1 cellular context compared by ENCODE assay signal in the genomic region with DNA sequence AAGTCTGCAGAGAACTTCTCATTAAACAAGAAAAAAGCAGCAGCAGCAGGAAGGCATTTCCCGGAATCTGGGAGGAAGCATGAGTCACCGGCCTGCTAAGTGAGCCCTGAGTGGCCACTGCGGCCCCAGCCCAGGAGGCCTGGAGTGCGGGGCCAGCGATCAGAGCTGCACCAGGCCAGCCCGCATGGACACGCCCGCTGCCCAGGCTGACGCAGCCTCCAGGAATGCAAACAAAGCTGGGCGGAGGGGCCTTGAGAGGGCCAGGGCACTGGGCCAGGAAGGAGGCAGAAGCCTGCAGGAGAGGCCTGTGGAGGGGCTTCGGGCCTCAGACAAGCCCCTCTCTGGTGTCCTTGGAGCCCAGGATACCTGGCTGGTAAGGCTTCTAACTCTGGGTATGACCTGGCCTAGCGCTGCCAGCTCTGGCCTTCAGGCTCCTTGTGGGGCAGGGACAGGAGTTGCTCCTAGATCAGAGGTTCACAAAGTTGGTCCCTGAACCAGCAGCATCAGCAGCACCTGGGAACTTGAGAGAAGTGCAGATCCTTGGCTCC.
A peak's percentile ranks its signal among the peaks of the same experiment; 100 is the strongest.
TF ChIP-seq lines count a peak whose summit lies in the region.

No MANE protein-coding gene starts in this region.

TF ChIP-seq in HepG2, 621 proteins besides CTCF, POLR2A, EP300 and RAD21 (continued from another document and continues in another):
- TF ChIP-seq ADNP (CRISPR knock-in tag; IDR thresholded peaks at IDR 0.05) (no peak), ZFP90 (CRISPR knock-in tag; IDR thresholded peaks at IDR 0.05; ENCODE audit: borderline replicate concordance) (peak; percentile 57; the same call in 1 of the 2 replicates), GPN1 (CRISPR knock-in tag; IDR thresholded peaks at IDR 0.05; ENCODE audit: borderline replicate concordance) (no peak), ZNF430 (CRISPR knock-in tag; IDR thresholded peaks at IDR 0.05) (no peak), ZFP82 (CRISPR knock-in tag; IDR thresholded peaks at IDR 0.05; ENCODE audit: borderline replicate concordance) (no peak), ZC3H13 (CRISPR knock-in tag; IDR thresholded peaks at IDR 0.05) (no peak), THAP11 (CRISPR knock-in tag; IDR thresholded peaks at IDR 0.05) (peak; percentile 46), MTF1 (CRISPR knock-in tag; IDR thresholded peaks at IDR 0.05) (no peak), EHMT2 (IDR thresholded peaks at IDR 0.05; ENCODE audit: borderline replicate concordance, low read depth, low read length) (no peak), SP5 (CRISPR knock-in tag; IDR thresholded peaks at IDR 0.05; ENCODE audit: borderline replicate concordance, low read depth) (peak; percentile 67), ZFP1 (CRISPR knock-in tag; IDR thresholded peaks at IDR 0.05) (0 out of 2 replicates have a peak, but pooled peaks have one; percentile 45), CCAR2 (optimal IDR thresholded peaks at IDR 0.05; ENCODE audit: low read depth, low read length) (no peak), JDP2 (CRISPR knock-in tag; IDR thresholded peaks at IDR 0.05; ENCODE audit: borderline replicate concordance) (no peak), KAT2B (IDR thresholded peaks at IDR 0.05; ENCODE audit: borderline replicate concordance, low read depth, low read length) (no peak), IRF2 (CRISPR knock-in tag; IDR thresholded peaks at IDR 0.05) (peak; percentile 72), SAP130 (CRISPR knock-in tag; IDR thresholded peaks at IDR 0.05; ENCODE audit: low read depth) (peak; percentile 83), ZNF615 (CRISPR knock-in tag; IDR thresholded peaks at IDR 0.05; ENCODE audit: borderline replicate concordance) (no peak), HOXA5 (CRISPR knock-in tag; IDR thresholded peaks at IDR 0.05) (peak; percentile 43; the same call in 1 of the 2 replicates), NRL (CRISPR knock-in tag; IDR thresholded peaks at IDR 0.05; ENCODE audit: borderline replicate concordance) (peak; percentile 46; the same call in 1 of the 2 replicates), NONO (IDR thresholded peaks at IDR 0.05) (no peak), NONO (CRISPR knock-in tag; conservative IDR thresholded peaks at IDR 0.05) (no peak), CENPT (CRISPR knock-in tag; IDR thresholded peaks at IDR 0.05; ENCODE audit: low read depth) (no peak), CBFB (CRISPR knock-in tag; IDR thresholded peaks at IDR 0.05) (0 out of 2 replicates have a peak, but pooled peaks have one; percentile 34), MED8 (CRISPR knock-in tag; IDR thresholded peaks at IDR 0.05; ENCODE audit: insufficient replicate concordance) (no peak), BRD4 (CRISPR knock-in tag; IDR thresholded peaks at IDR 0.05) (no peak), ZNF329 (CRISPR knock-in tag; IDR thresholded peaks at IDR 0.05; ENCODE audit: low read depth) (no peak), FOSL1 (CRISPR knock-in tag; IDR thresholded peaks at IDR 0.05; ENCODE audit: borderline replicate concordance) (peak; percentile 97), ZNF672 (CRISPR knock-in tag; IDR thresholded peaks at IDR 0.05) (no peak), SRF (IDR thresholded peaks at IDR 0.05; ENCODE audit: low read depth, low read length) (no peak), MYNN (CRISPR knock-in tag; IDR thresholded peaks at IDR 0.05; ENCODE audit: low read depth) (no peak), KLF9 (CRISPR knock-in tag; IDR thresholded peaks at IDR 0.05; ENCODE audit: low read depth) (0 out of 2 replicates have a peak, but pooled peaks have one; percentile 45), TGIF2 (CRISPR knock-in tag; IDR thresholded peaks at IDR 0.05) (no peak), ARNT (IDR thresholded peaks at IDR 0.05) (no peak), FOXK1 (CRISPR knock-in tag; IDR thresholded peaks at IDR 0.05; ENCODE audit: borderline replicate concordance, low read depth) (peak; percentile 41; the same call in 1 of the 2 replicates), NCOA5 (CRISPR knock-in tag; IDR thresholded peaks at IDR 0.05) (no peak), MIER3 (CRISPR knock-in tag; IDR thresholded peaks at IDR 0.05; ENCODE audit: borderline replicate concordance) (peak; percentile 86; the same call in 1 of the 2 replicates)
- TF ChIP-seq, protein P1, sequence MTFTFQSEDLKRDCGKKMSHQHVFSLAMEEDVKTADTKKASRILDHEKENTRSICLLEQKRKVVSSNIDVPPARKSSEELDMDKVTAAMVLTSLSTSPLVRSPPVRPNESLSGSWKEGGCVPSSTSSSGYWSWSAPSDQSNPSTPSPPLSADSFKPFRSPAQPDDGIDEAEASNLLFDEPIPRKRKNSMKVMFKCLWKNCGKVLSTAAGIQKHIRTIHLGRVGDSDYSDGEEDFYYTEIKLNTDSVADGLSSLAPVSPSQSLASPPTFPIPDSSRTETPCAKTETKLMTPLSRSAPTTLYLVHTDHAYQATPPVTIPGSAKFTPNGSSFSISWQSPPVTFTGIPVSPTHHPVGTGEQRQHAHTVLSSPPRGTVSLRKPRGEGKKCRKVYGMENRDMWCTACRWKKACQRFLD (CRISPR knock-in tag; IDR thresholded peaks at IDR 0.05; ENCODE audit: borderline replicate concordance): no peak
- TF ChIP-seq, protein P2, sequence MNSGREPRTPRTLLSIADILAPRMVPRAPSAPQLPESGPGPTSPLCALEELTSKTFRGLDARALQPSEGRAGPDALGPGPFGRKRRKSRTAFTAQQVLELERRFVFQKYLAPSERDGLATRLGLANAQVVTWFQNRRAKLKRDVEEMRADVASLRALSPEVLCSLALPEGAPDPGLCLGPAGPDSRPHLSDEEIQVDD (CRISPR knock-in tag; IDR thresholded peaks at IDR 0.05; ENCODE audit: borderline replicate concordance): no peak
- TF ChIP-seq, protein P3, sequence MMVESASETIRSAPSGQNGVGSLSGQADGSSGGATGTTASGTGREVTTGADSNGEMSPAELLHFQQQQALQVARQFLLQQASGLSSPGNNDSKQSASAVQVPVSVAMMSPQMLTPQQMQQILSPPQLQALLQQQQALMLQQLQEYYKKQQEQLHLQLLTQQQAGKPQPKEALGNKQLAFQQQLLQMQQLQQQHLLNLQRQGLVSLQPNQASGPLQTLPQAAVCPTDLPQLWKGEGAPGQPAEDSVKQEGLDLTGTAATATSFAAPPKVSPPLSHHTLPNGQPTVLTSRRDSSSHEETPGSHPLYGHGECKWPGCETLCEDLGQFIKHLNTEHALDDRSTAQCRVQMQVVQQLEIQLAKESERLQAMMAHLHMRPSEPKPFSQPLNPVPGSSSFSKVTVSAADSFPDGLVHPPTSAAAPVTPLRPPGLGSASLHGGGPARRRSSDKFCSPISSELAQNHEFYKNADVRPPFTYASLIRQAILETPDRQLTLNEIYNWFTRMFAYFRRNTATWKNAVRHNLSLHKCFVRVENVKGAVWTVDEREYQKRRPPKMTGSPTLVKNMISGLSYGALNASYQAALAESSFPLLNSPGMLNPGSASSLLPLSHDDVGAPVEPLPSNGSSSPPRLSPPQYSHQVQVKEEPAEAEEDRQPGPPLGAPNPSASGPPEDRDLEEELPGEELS (CRISPR knock-in tag; IDR thresholded peaks at IDR 0.05): peak; percentile 51
- TF ChIP-seq, protein P4, sequence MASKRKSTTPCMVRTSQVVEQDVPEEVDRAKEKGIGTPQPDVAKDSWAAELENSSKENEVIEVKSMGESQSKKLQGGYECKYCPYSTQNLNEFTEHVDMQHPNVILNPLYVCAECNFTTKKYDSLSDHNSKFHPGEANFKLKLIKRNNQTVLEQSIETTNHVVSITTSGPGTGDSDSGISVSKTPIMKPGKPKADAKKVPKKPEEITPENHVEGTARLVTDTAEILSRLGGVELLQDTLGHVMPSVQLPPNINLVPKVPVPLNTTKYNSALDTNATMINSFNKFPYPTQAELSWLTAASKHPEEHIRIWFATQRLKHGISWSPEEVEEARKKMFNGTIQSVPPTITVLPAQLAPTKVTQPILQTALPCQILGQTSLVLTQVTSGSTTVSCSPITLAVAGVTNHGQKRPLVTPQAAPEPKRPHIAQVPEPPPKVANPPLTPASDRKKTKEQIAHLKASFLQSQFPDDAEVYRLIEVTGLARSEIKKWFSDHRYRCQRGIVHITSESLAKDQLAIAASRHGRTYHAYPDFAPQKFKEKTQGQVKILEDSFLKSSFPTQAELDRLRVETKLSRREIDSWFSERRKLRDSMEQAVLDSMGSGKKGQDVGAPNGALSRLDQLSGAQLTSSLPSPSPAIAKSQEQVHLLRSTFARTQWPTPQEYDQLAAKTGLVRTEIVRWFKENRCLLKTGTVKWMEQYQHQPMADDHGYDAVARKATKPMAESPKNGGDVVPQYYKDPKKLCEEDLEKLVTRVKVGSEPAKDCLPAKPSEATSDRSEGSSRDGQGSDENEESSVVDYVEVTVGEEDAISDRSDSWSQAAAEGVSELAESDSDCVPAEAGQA (IDR thresholded peaks at IDR 0.05; ENCODE audit: low read depth): 0 out of 2 replicates have a peak, but pooled peaks have one; percentile 57
- TF ChIP-seq, protein P4 (CRISPR knock-in tag; IDR thresholded peaks at IDR 0.05; ENCODE audit: borderline replicate concordance): no peak
- TF ChIP-seq, protein P5, sequence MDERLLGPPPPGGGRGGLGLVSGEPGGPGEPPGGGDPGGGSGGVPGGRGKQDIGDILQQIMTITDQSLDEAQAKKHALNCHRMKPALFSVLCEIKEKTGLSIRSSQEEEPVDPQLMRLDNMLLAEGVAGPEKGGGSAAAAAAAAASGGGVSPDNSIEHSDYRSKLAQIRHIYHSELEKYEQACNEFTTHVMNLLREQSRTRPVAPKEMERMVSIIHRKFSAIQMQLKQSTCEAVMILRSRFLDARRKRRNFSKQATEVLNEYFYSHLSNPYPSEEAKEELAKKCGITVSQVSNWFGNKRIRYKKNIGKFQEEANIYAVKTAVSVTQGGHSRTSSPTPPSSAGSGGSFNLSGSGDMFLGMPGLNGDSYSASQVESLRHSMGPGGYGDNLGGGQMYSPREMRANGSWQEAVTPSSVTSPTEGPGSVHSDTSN (CRISPR knock-in tag; IDR thresholded peaks at IDR 0.05): no peak
- TF ChIP-seq, protein P6, sequence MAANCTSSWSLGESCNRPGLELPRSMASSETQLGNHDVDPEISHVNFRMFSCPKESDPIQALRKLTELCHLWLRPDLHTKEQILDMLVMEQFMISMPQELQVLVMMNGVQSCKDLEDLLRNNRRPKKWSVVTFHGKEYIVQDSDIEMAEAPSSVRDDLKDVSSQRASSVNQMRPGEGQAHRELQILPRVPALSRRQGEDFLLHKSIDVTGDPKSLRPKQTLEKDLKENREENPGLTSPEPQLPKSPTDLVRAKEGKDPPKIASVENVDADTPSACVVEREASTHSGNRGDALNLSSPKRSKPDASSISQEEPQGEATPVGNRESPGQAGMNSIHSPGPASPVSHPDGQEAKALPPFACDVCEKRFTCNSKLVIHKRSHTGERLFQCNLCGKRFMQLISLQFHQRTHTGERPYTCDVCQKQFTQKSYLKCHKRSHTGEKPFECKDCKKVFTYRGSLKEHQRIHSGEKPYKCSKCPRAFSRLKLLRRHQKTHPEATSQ (CRISPR knock-in tag; IDR thresholded peaks at IDR 0.05; ENCODE audit: borderline replicate concordance): no peak
- TF ChIP-seq, protein P7, sequence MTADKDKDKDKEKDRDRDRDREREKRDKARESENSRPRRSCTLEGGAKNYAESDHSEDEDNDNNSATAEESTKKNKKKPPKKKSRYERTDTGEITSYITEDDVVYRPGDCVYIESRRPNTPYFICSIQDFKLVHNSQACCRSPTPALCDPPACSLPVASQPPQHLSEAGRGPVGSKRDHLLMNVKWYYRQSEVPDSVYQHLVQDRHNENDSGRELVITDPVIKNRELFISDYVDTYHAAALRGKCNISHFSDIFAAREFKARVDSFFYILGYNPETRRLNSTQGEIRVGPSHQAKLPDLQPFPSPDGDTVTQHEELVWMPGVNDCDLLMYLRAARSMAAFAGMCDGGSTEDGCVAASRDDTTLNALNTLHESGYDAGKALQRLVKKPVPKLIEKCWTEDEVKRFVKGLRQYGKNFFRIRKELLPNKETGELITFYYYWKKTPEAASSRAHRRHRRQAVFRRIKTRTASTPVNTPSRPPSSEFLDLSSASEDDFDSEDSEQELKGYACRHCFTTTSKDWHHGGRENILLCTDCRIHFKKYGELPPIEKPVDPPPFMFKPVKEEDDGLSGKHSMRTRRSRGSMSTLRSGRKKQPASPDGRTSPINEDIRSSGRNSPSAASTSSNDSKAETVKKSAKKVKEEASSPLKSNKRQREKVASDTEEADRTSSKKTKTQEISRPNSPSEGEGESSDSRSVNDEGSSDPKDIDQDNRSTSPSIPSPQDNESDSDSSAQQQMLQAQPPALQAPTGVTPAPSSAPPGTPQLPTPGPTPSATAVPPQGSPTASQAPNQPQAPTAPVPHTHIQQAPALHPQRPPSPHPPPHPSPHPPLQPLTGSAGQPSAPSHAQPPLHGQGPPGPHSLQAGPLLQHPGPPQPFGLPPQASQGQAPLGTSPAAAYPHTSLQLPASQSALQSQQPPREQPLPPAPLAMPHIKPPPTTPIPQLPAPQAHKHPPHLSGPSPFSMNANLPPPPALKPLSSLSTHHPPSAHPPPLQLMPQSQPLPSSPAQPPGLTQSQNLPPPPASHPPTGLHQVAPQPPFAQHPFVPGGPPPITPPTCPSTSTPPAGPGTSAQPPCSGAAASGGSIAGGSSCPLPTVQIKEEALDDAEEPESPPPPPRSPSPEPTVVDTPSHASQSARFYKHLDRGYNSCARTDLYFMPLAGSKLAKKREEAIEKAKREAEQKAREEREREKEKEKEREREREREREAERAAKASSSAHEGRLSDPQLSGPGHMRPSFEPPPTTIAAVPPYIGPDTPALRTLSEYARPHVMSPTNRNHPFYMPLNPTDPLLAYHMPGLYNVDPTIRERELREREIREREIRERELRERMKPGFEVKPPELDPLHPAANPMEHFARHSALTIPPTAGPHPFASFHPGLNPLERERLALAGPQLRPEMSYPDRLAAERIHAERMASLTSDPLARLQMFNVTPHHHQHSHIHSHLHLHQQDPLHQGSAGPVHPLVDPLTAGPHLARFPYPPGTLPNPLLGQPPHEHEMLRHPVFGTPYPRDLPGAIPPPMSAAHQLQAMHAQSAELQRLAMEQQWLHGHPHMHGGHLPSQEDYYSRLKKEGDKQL (CRISPR knock-in tag; IDR thresholded peaks at IDR 0.05; ENCODE audit: low read depth): 0 out of 2 replicates have a peak, but pooled peaks have one; percentile 57
